12 cellular contexts compared by ENCODE assay signal in the genomic region with DNA sequence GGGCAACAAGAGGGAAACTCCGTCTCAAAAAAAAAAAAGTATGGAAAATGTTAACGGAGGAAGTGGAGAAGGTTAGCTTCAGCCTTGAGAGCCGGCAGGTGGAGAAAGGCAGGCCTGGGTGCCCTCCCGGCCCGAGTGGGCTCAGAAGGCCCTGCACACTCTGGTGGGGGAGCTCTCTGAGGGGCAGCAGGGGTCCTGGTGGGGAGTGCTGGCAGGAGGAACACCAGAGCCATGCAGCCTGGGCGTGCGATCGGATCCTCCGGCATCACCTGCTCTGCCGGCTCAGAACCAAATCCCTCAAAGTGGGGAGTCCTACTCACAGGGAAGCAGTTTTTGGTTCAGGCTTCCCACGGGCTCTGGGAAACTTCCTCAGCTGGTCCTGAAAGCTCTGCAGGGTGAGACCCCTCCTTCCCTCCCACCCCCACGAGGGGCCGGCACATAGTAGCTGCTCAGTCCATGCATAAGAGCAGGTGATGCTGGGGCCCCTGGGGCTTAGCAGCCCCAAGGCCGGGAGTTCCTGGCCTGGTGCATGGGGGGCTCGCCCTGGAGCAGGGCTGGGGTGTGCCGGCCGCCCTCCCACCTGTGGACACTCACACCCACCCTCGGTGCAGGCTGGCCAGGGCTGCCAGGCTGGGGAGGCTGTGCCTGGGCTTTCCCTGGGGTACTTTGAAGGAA. TPM values are rescaled to one million over a fixed set of nuclear protein-coding genes. Genes with fewer than 3 reads are reported as not detected.
DNase-seq lines count a peak whose midpoint lies in the region; ATAC-seq and TF ChIP-seq lines count a peak whose summit lies in the region.
"Had no signal": no experiment of that assay in that cellular context is flagged by ENCODE, and none has a peak within 500 bp of the region (broad histone marks: within the 10 kb centered on the region; RNA-seq: fewer than 3 reads in every experiment).

No MANE protein-coding gene starts in this region.

- TF ChIP-seq POLR2A in upper lobe of left lung (IDR thresholded peaks at IDR 0.05) = no peak

- H3K36me3 ChIP-seq in upper lobe of left lung = peaks cover 9 to 25% (median 16%) of the 10 kb centered on the region in 4 donors

- no peak overlapping the region for H3K27ac Mint-ChIP-seq in activated naive CD4-positive, alpha-beta T cell treated with anti-CD3 and anti-CD28 coated beads, Interleukin-2, amount 50 U/mL, for 24 hours
- no peak overlapping the region for H3K27ac Mint-ChIP-seq in nephron

- peaks cover 11% of the 10 kb centered on the region for H3K4me1 Mint-ChIP-seq in activated naive CD4-positive, alpha-beta T cell treated with anti-CD3 and anti-CD28 coated beads, Interleukin-2, amount 50 U/mL, for 24 hours
- H3K4me1 Mint-ChIP-seq in nephron = peaks cover 4% of the 10 kb centered on the region

- ATAC-seq in upper lobe of left lung (ENCODE audit: low FRiP score in 2 of 2) (no peak), GM18870 (IDR thresholded peaks at IDR 0.05; ENCODE audit: unreplicated experiment) (no peak)

- peaks cover 8 to 31% (median 24%) of the 10 kb centered on the region in 4 donors for H3K4me1 ChIP-seq in upper lobe of left lung

- H3K27me3 Mint-ChIP-seq in activated naive CD4-positive, alpha-beta T cell treated with anti-CD3 and anti-CD28 coated beads, Interleukin-2, amount 50 U/mL, for 24 hours = no peaks in the 10 kb centered on the region
- H3K27me3 Mint-ChIP-seq in nephron (ENCODE audit: low read depth) = no peaks in the 10 kb centered on the region

- no peak for DNase-seq in activated naive CD4-positive, alpha-beta T cell (lab: John Stamatoyannopoulos, UW)
- DNase-seq in coronary artery (ENCODE audit: low spot score) (no peak), upper lobe of left lung (peak in 1 of 2 donors; percentile 67), NCI-H1436 (lab: John Stamatoyannopoulos, UW) (no peak), amygdala (lab: John Stamatoyannopoulos, UW) (no peak)
- DNase-seq: activated CD8-positive, alpha-beta memory T cell treated with anti-CD3 and anti-CD28 coated beads, Interleukin-2, amount 50 U/mL, for 4 hours; effector memory CD4-positive, alpha-beta T cell; MV-4-11; NCI-H446 treated with DMSO at 0.1 percent for 48 hours had no signal

- no peaks in the 10 kb centered on the region for H3K27me3 ChIP-seq in upper lobe of left lung

- H3K4me3 ChIP-seq in coronary artery (peak overlapping the region; percentile 82), upper lobe of left lung (peak overlapping the region in 3 of 4 donors; percentile 81 to 86 (median 83))

- peak overlapping the region in 1 of 2 donors; percentile 87 for H3K27ac ChIP-seq in coronary artery
- no peak overlapping the region for H3K27ac ChIP-seq in upper lobe of left lung

- H3K36me3 Mint-ChIP-seq in activated naive CD4-positive, alpha-beta T cell treated with anti-CD3 and anti-CD28 coated beads, Interleukin-2, amount 50 U/mL, for 24 hours = peaks cover 19% of the 10 kb centered on the region
- peaks cover 48% of the 10 kb centered on the region for H3K36me3 Mint-ChIP-seq in nephron (ENCODE audit: low read depth)

- H3K4me3 Mint-ChIP-seq in activated naive CD4-positive, alpha-beta T cell treated with anti-CD3 and anti-CD28 coated beads, Interleukin-2, amount 50 U/mL, for 24 hours = peak overlapping the region; percentile 69
- H3K4me3 Mint-ChIP-seq in nephron = peak overlapping the region; percentile 78 to 83 (median 81)

- 86 to 90% methylated on average over 9 to 13 of the region's 18 CpGs for WGBS in upper lobe of left lung, 2 donors

- no peaks in the 10 kb centered on the region for H3K9me3 Mint-ChIP-seq in activated naive CD4-positive, alpha-beta T cell treated with anti-CD3 and anti-CD28 coated beads, Interleukin-2, amount 50 U/mL, for 24 hours
- peaks cover 20% of the 10 kb centered on the region for H3K9me3 Mint-ChIP-seq in nephron

- TF ChIP-seq CTCF in coronary artery (IDR thresholded peaks at IDR 0.05) = no peak
- no peak for TF ChIP-seq CTCF in nephron (IDR thresholded peaks at IDR 0.05; ENCODE audit: unreplicated experiment in 3 of 3)
- TF ChIP-seq CTCF in upper lobe of left lung (IDR thresholded peaks at IDR 0.05) = no peak

- TF ChIP-seq EP300 in upper lobe of left lung (IDR thresholded peaks at IDR 0.05) = no peak

- H3K9me3 ChIP-seq in upper lobe of left lung = peaks cover 0 to 12% (median 4%) of the 10 kb centered on the region in 4 donors

RNA-seq across cellular contexts. Expression of gene FN3K, which starts 1.2 kb away (rescaled TPM):
- 10 to 100 TPM; 10.8 to 63.9 (median 30.7) TPM for total RNA-seq in upper lobe of left lung

RNA-seq across cellular contexts. Expression of gene TBCD, which starts 15.2 kb away (rescaled TPM):
- total RNA-seq in upper lobe of left lung = 100 to 1,000 TPM in 3 of 6 donors, 10 to 100 TPM in 3; 71.3 to 262 (median 104) TPM

RNA-seq across cellular contexts. Expression of gene FN3KRP, which starts 20.1 kb away (rescaled TPM):
- 10 to 100 TPM; 14.7 to 94.3 (median 28.8) TPM for total RNA-seq in upper lobe of left lung

RNA-seq across cellular contexts. Expression of gene RAB40B, which starts 38.1 kb away (rescaled TPM):
- 10 to 100 TPM in 5 of 6 donors, 1 to 10 TPM in 1; 7.8 to 23.7 (median 11.4) TPM for total RNA-seq in upper lobe of left lung
